In genomic region chr2:210888035-210888434, GRCh38 we compare ENCODE assay signal across 8 cellular contexts.
"Had no signal": no experiment of that assay in that cellular context is flagged by ENCODE, and none has a peak within 500 bp of the region (broad histone marks: within the 10 kb centered on the region; RNA-seq: fewer than 3 reads in every experiment).

No MANE protein-coding gene starts in this region.

- H3K4me1 ChIP-seq: HAP-1 had no signal

- H3K9me3 ChIP-seq: HAP-1 had no signal

- H3K27ac ChIP-seq: GM23248, HL-60 had no signal

- DNase-seq: GM23248, GOT3, H7, HFFc6 had no signal

- H3K36me3 ChIP-seq: HAP-1 had no signal

- H3K4me3 ChIP-seq: GM23248, HAP-1 had no signal

- ATAC-seq: HCT116, HepG2 had no signal
